Comparison of ENCODE assay signal across 10 cellular contexts in genomic region chrX:73977542-73978169, GRCh38.
DNase-seq lines count a peak whose midpoint lies in the region; ATAC-seq and TF ChIP-seq lines count a peak whose summit lies in the region.
"Had no signal": no experiment of that assay in that cellular context is flagged by ENCODE, and none has a peak within 500 bp of the region (broad histone marks: within the 10 kb centered on the region; RNA-seq: fewer than 3 reads in every experiment).

No MANE protein-coding gene starts in this region.

- H3K9me3 Mint-ChIP-seq in chondrocyte (ENCODE audit: low read depth), result no peaks in the 10 kb centered on the region

- H3K27me3 Mint-ChIP-seq in chondrocyte (ENCODE audit: low read depth), result no peaks in the 10 kb centered on the region

- intact Hi-C loops in sciatic nerve (cut with DNase I), result no loop called here

- H3K4me1 Mint-ChIP-seq in chondrocyte (ENCODE audit: low read depth), result peaks cover 24% of the 10 kb centered on the region

- H3K4me3 Mint-ChIP-seq in chondrocyte (ENCODE audit: unreplicated experiment), result no peak overlapping the region

- TF ChIP-seq CTCF in GM10266 (IDR thresholded peaks at IDR 0.05; ENCODE audit: control insufficient read depth, insufficient read depth, low read depth, missing control alignments) (no peak), chondrocyte (IDR thresholded peaks at IDR 0.05) (no peak)

- H3K27ac Mint-ChIP-seq in chondrocyte (ENCODE audit: unreplicated experiment), result peak overlapping the region; percentile 69

- peak; percentile 8 for DNase-seq in GM10266 (ENCODE audit: extremely low spot score)
- DNase-seq in chondrocyte (ENCODE audit: low spot score), result no peak
- no peak for DNase-seq in sciatic nerve (ENCODE audit: low spot score)
- no peak for DNase-seq in foreskin melanocyte
- DNase-seq in NCI-H1694 treated with DMSO at 0.1 percent for 48 hours (lab: John Stamatoyannopoulos, UW), result no peak
- DNase-seq in HuH-7.5 (ENCODE audit: low spot score), result no peak
- DNase-seq: activated CD8-positive, alpha-beta memory T cell treated with anti-CD3 and anti-CD28 coated beads, Interleukin-2, amount 50 U/mL, for 4 hours; NCI-H446 had no signal

- ATAC-seq in GM21360 (IDR thresholded peaks at IDR 0.05; ENCODE audit: unreplicated experiment), result peak; percentile 95
- ATAC-seq in HG03442 (IDR thresholded peaks at IDR 0.05; ENCODE audit: unreplicated experiment), result peak; percentile 96
- ATAC-seq in sciatic nerve, result no peak

- H3K36me3 Mint-ChIP-seq in chondrocyte (ENCODE audit: low read depth), result peaks cover 4% of the 10 kb centered on the region
